In the genomic region with DNA sequence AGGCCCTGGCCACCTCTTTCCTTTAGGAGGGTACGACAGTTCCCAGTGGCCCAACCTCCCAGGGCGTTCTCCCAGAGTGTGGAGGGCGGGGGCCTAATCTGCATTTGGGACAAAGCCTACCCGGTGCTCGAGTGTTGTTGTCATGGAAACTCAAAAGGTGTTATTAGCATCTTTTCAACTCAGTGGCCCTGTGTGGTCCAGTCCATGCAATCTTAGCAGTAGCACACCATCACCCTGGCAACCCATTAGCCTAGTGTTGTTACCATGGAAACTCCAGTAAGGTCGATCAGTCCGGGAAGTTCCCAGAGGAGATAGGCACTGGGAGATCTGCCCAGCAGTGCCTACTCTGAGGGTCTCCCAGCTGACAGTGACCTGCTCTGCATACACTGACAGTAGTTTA, we compare ENCODE assay signal across 15 cellular contexts.
A peak's percentile ranks its signal among the peaks of the same experiment; 100 is the strongest.
DNase-seq lines count a peak whose midpoint lies in the region; ATAC-seq lines count a peak whose summit lies in the region.
"Had no signal": no experiment of that assay in that cellular context is flagged by ENCODE, and none has a peak within 500 bp of the region (broad histone marks: within the 10 kb centered on the region; RNA-seq: fewer than 3 reads in every experiment).

No MANE protein-coding gene starts in this region.

- peak; percentile 35 to 60 for DNase-seq in NCI-H524 (lab: John Stamatoyannopoulos, UW)
- no peak for DNase-seq in NCI-H524 treated with DMSO at 0.1 percent for 48 hours (lab: John Stamatoyannopoulos, UW)
- peak; percentile 33 for DNase-seq in astrocyte of the hippocampus (ENCODE audit: low read depth, low spot score)
- peak; percentile 23 for DNase-seq in inferior parietal cortex (ENCODE audit: extremely low spot score)
- peak; percentile 22 for DNase-seq in superior temporal gyrus (ENCODE audit: extremely low spot score)
- no peak for DNase-seq in NCI-H226
- DNase-seq in stimulated activated CD4-positive, alpha-beta T cell treated with anti-CD3 and anti-CD28 coated beads, Interleukin-4, amount 100 ng/mL, for 24 hours: no peak
- DNase-seq: body of pancreas; CD4-positive, CD25-positive, alpha-beta regulatory T cell; cortex of kidney; KBM-7; MV-4-11; NK-92 treated with Interleukin-12 subunit alpha and Interleukin-12 subunit beta, amount 100 ng/mL, for 24 hours had no signal

- ATAC-seq in GM21390 (IDR thresholded peaks at IDR 0.05; ENCODE audit: unreplicated experiment): no peak
- ATAC-seq: activated naive CD4-positive, alpha-beta T cell treated with anti-CD3 and anti-CD28 coated beads, Interleukin-2, amount 50 U/mL, for 72 hours; body of pancreas had no signal

Comparison
In these comparisons a context has a peak if more than half of its experiments do, and no peak if none do; other contexts are left out.
1. DNase-seq: peak in NCI-H524 (2 of 2), astrocyte of the hippocampus (single experiment), inferior parietal cortex (single experiment) and superior temporal gyrus (single experiment); none in NCI-H524 treated with DMSO at 0.1 percent for 48 hours (single experiment), NCI-H226 (single experiment) and stimulated activated CD4-positive, alpha-beta T cell treated with anti-CD3 and anti-CD28 coated beads, Interleukin-4, amount 100 ng/mL, for 24 hours (single experiment).